9 cellular contexts compared by ENCODE assay signal in the genomic region with DNA sequence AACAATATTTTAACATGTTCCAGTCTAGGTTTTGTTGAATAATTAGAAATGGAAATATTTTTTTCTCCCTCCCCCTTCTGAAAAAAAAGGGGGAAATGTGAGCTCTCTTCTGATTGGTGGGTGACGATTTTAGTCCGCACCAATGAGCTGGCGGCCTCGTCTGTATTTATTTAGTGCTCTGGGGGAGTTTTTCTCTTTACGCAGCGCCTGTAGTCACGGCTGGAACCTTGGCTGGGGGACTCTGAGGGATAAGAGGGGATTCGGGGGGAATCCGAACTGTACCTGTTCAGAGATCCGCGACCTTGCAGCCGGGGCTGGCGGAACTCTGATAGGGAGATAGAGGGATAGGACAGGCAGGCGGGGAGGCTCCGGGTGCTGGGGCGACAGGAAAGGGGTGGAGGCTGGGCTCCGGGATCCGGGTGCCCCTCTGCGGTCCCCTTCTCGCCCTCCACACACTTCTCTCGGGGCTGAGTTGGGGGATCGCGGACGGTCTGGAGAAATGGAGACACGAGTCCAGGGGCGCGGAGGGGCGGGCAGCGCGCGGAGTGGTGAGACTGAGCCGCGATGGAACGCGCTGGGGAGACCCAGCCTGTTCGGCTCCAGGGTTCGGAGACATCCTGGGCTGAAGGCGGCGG.
A peak's percentile ranks its signal among the peaks of the same experiment; 100 is the strongest.
DNase-seq lines count a peak whose midpoint lies in the region; ATAC-seq and TF ChIP-seq lines count a peak whose summit lies in the region.
"Had no signal": no experiment of that assay in that cellular context is flagged by ENCODE, and none has a peak within 500 bp of the region (broad histone marks: within the 10 kb centered on the region; RNA-seq: fewer than 3 reads in every experiment).

No MANE protein-coding gene starts in this region.

- no peak overlapping the region for H4K12ac ChIP-seq in trophoblast cell (ENCODE audit: low read depth, low read length)

- TF ChIP-seq CTCF in Calu3 (IDR thresholded peaks at IDR 0.05; ENCODE audit: unreplicated experiment), result no peak

- H3K18ac ChIP-seq in trophoblast cell (ENCODE audit: low read length), result no peak overlapping the region

- peak; percentile 22 for DNase-seq in ELF-1 (ENCODE audit: low read depth, low spot score)
- DNase-seq in NCI-H226, result peak; percentile 23
- no peak for DNase-seq in effector memory CD4-positive, alpha-beta T cell
- DNase-seq in trophoblast cell, result no peak
- no peak for DNase-seq in NCI-H526 treated with DMSO at 0.1 percent for 48 hours (lab: John Stamatoyannopoulos, UW)
- no peak for DNase-seq in Calu3

- peak overlapping the region; percentile 29 for H3K4me3 ChIP-seq in effector memory CD4-positive, alpha-beta T cell (ENCODE audit: insufficient read depth, low read depth, low read length, poor library complexity, severe bottlenecking)
- peak overlapping the region; percentile 45 for H3K4me3 ChIP-seq in trophoblast cell (ENCODE audit: low read depth, low read length)

- no TSS peak for BruUV-seq in Calu3 (replicated peaks; lab: Mats Ljungman, UMichigan)

- no peaks in the 10 kb centered on the region for H3K9me3 Mint-ChIP-seq in Calu3 (ENCODE audit: low read depth, unreplicated experiment)

- no peak overlapping the region for H2BK12ac ChIP-seq in trophoblast cell (ENCODE audit: low read length)

- no peak overlapping the region for H2AFZ ChIP-seq in trophoblast cell (ENCODE audit: insufficient read depth, low read length, poor library complexity)

- H3K27ac Mint-ChIP-seq in Calu3 (ENCODE audit: unreplicated experiment), result no peak overlapping the region

- no peaks in the 10 kb centered on the region for H3K79me2 ChIP-seq in trophoblast cell (ENCODE audit: control insufficient read depth, insufficient read depth, low read length, poor library complexity)

- intact Hi-C loops in Calu3 (cut with micrococcal nuclease; ENCODE audit: unreplicated experiment), result no loop called here

- no peaks in the 10 kb centered on the region for H3K9me3 ChIP-seq in effector memory CD4-positive, alpha-beta T cell (ENCODE audit: control insufficient read depth, low read length)
- peaks cover 5% of the 10 kb centered on the region for H3K9me3 ChIP-seq in trophoblast cell (ENCODE audit: insufficient read depth, low read depth, low read length)
- H3K9me3 ChIP-seq: neutrophil had no signal

- no peak for ATAC-seq in GM18907 (IDR thresholded peaks at IDR 0.05; ENCODE audit: unreplicated experiment)
- no peak for ATAC-seq in GM19467 (IDR thresholded peaks at IDR 0.05; ENCODE audit: unreplicated experiment)

- WGBS in trophoblast cell (ENCODE audit: extremely low coverage, insufficient coverage, insufficient read length), result no CpG with 5 or more reads among the region's 39 CpGs

- no peak overlapping the region for H3K23ac ChIP-seq in trophoblast cell (ENCODE audit: low read length)

- no peak overlapping the region for H2BK120ac ChIP-seq in trophoblast cell (ENCODE audit: insufficient read depth, low read length, poor library complexity)

- H3K4me2 ChIP-seq in trophoblast cell (ENCODE audit: low read length), result peak overlapping the region; percentile 69

- H3K4me1 Mint-ChIP-seq in Calu3 (ENCODE audit: low read depth, unreplicated experiment), result peaks cover 12% of the 10 kb centered on the region

- H3K36me3 ChIP-seq in effector memory CD4-positive, alpha-beta T cell (ENCODE audit: control insufficient read depth, insufficient read depth, low read length), result no peaks in the 10 kb centered on the region
- no peaks in the 10 kb centered on the region for H3K36me3 ChIP-seq in trophoblast cell (ENCODE audit: control insufficient read depth in 1 of 2, insufficient read depth in 2 of 2, low read length in 2 of 2)
- H3K36me3 ChIP-seq: neutrophil had no signal

- CTCF ChIA-PET in Calu3 (lab: Charles Lee), result no interaction called here

- no peak overlapping the region for H3K4me3 Mint-ChIP-seq in Calu3 (ENCODE audit: low read depth, unreplicated experiment)

- H2AK5ac ChIP-seq in trophoblast cell (ENCODE audit: low read length), result no peak overlapping the region

- no peak overlapping the region for H2BK5ac ChIP-seq in trophoblast cell (ENCODE audit: low read depth, low read length, poor library complexity)

- H3K4me1 ChIP-seq in effector memory CD4-positive, alpha-beta T cell (ENCODE audit: control insufficient read depth, insufficient read depth, low read length, poor library complexity, severe bottlenecking), result peaks cover 18% of the 10 kb centered on the region
- H3K4me1 ChIP-seq in trophoblast cell (ENCODE audit: control insufficient read depth in 1 of 2, insufficient read depth in 2 of 2, low read length in 2 of 2), result peaks cover 10 to 17% of the 10 kb centered on the region in 2 experiments

- no peak overlapping the region for H4K91ac ChIP-seq in trophoblast cell (ENCODE audit: low read depth, low read length)

- H3K4ac ChIP-seq in trophoblast cell (ENCODE audit: low read depth, low read length), result no peak overlapping the region

- H3K9ac ChIP-seq in trophoblast cell (ENCODE audit: low read length), result no peak overlapping the region

- no peaks in the 10 kb centered on the region for H3K79me1 ChIP-seq in trophoblast cell (ENCODE audit: low read length)

- no peak overlapping the region for H3K14ac ChIP-seq in trophoblast cell (ENCODE audit: low read length)

- H3K27me3 Mint-ChIP-seq in Calu3 (ENCODE audit: unreplicated experiment), result peaks cover 97% of the 10 kb centered on the region

- peaks cover 63% of the 10 kb centered on the region for H3K27me3 ChIP-seq in effector memory CD4-positive, alpha-beta T cell (replicated peaks; ENCODE audit: control insufficient read depth, insufficient read depth, low read length, poor library complexity, severe bottlenecking)
- peaks cover 87% of the 10 kb centered on the region for H3K27me3 ChIP-seq in trophoblast cell (ENCODE audit: insufficient read depth, low read length)

- peaks cover 16% of the 10 kb centered on the region for H3K36me3 Mint-ChIP-seq in Calu3 (ENCODE audit: insufficient read depth, unreplicated experiment)

- H4K8ac ChIP-seq in trophoblast cell (ENCODE audit: low read depth, low read length), result no peak overlapping the region

- no peak overlapping the region for H3K27ac ChIP-seq in effector memory CD4-positive, alpha-beta T cell (ENCODE audit: insufficient read depth, low read length, poor library complexity, severe bottlenecking)
- H3K27ac ChIP-seq in trophoblast cell (ENCODE audit: low read depth, low read length), result no peak overlapping the region
- H3K27ac ChIP-seq: neutrophil had no signal

Comparison
In these comparisons a context has a peak if more than half of its experiments do, and no peak if none do; other contexts are left out.
1. DNase-seq: peak in ELF-1 (single experiment) and NCI-H226 (single experiment); none in effector memory CD4-positive, alpha-beta T cell (0 of 3), trophoblast cell (0 of 2), NCI-H526 treated with DMSO at 0.1 percent for 48 hours (single experiment) and Calu3 (single experiment).